ENCODE assay signal across 1 cellular context in genomic region chr3:170145278-170145677, GRCh38.
TF ChIP-seq lines count a peak whose summit lies in the region.

No MANE protein-coding gene starts in this region.

TF ChIP-seq in WTC11, 78 proteins besides CTCF, POLR2A, EP300 and RAD21:
- TF ChIP-seq PRDM15 (CRISPR knock-in tag; IDR thresholded peaks at IDR 0.05) (no peak), ZNF263 (CRISPR knock-in tag; IDR thresholded peaks at IDR 0.05; ENCODE audit: low read depth) (no peak), FOXP4 (CRISPR knock-in tag; IDR thresholded peaks at IDR 0.05) (no peak)
